1 cellular context compared by ENCODE assay signal in genomic region chr15:39448409-39448808, GRCh38.
TF ChIP-seq lines count a peak whose summit lies in the region.

No MANE protein-coding gene starts in this region.

TF ChIP-seq in HepG2, 621 proteins besides CTCF, POLR2A, EP300 and RAD21 (continued from another document and continues in another):
- TF ChIP-seq PAXIP1 (CRISPR knock-in tag; conservative IDR thresholded peaks at IDR 0.05) (peak; percentile 66), SOX13 (IDR thresholded peaks at IDR 0.05) (no peak), SOX13 (CRISPR knock-in tag; conservative IDR thresholded peaks at IDR 0.05 in 1 of 2, IDR thresholded peaks at IDR 0.05 in 1 of 2) (peak in 1 of 2 experiments; percentile 80; a peak in 2 of 4 replicates), HOMEZ (CRISPR knock-in tag; IDR thresholded peaks at IDR 0.05; ENCODE audit: low read depth) (peak; percentile 58; the same call in 1 of the 2 replicates), USF2 (IDR thresholded peaks at IDR 0.05; ENCODE audit: low read depth, low read length) (no peak), USF2 (CRISPR knock-in tag; IDR thresholded peaks at IDR 0.05; ENCODE audit: borderline replicate concordance) (no peak), HNF4A (CRISPR knock-in tag; IDR thresholded peaks at IDR 0.05) (peak; percentile 76), ZNF468 (CRISPR knock-in tag; IDR thresholded peaks at IDR 0.05) (no peak), ASH2L (IDR thresholded peaks at IDR 0.05; ENCODE audit: insufficient read length, low read depth, low read length) (peak; percentile 59), ARID5B (CRISPR knock-in tag; IDR thresholded peaks at IDR 0.05) (peak; percentile 91), RARA (CRISPR knock-in tag; IDR thresholded peaks at IDR 0.05) (peak; percentile 87), AHDC1 (CRISPR knock-in tag; IDR thresholded peaks at IDR 0.05; ENCODE audit: borderline replicate concordance) (peak; percentile 59; the same call in 1 of the 2 replicates), ZNF484 (CRISPR knock-in tag; IDR thresholded peaks at IDR 0.05; ENCODE audit: borderline replicate concordance, low read depth) (no peak), SIX1 (CRISPR knock-in tag; IDR thresholded peaks at IDR 0.05; ENCODE audit: borderline replicate concordance) (peak; percentile 85; the same call in 1 of the 2 replicates), MYNN (CRISPR knock-in tag; IDR thresholded peaks at IDR 0.05; ENCODE audit: low read depth) (no peak), ZGPAT (CRISPR knock-in tag; IDR thresholded peaks at IDR 0.05) (peak; percentile 58; the same call in 1 of the 2 replicates), HNF1A (IDR thresholded peaks at IDR 0.05; ENCODE audit: low read depth) (no peak; the same call in 1 of the 2 replicates), HNF1A (CRISPR knock-in tag; IDR thresholded peaks at IDR 0.05; ENCODE audit: borderline replicate concordance) (peak; percentile 13; the same call in 1 of the 2 replicates), DPF2 (CRISPR knock-in tag; IDR thresholded peaks at IDR 0.05; ENCODE audit: borderline replicate concordance, low read depth) (0 out of 2 replicates have a peak, but pooled peaks have one; percentile 26), ONECUT2 (CRISPR knock-in tag; IDR thresholded peaks at IDR 0.05) (no peak), ARID3A (IDR thresholded peaks at IDR 0.05; ENCODE audit: low read depth, low read length) (no peak; the same call in 1 of the 2 replicates)
